In genomic region chr3:128016502-128016901, GRCh38 we compare ENCODE assay signal across 33 cellular contexts. TPM values are rescaled to one million over a fixed set of nuclear protein-coding genes. Genes with fewer than 3 reads are reported as not detected.
DNase-seq lines count a peak whose midpoint lies in the region; ATAC-seq, FAIRE-seq and TF ChIP-seq lines count a peak whose summit lies in the region.
"Had no signal": no experiment of that assay in that cellular context is flagged by ENCODE, and none has a peak within 500 bp of the region (broad histone marks: within the 10 kb centered on the region; RNA-seq: fewer than 3 reads in every experiment).

No MANE protein-coding gene starts in this region.

- TF ChIP-seq CTCF in HEK293 (tag by site-specific recombination; IDR thresholded peaks at IDR 0.05) (no peak), K562 (IDR thresholded peaks at IDR 0.05 in 2 of 3, conservative IDR thresholded peaks at IDR 0.05 in 1 of 3; ENCODE audit: insufficient read depth in 2 of 3, low read depth in 1 of 3, low read length in 3 of 3) (no peak), WERI-Rb-1 (IDR thresholded peaks at IDR 0.05; ENCODE audit: low read depth, low read length) (no peak), spleen (IDR thresholded peaks at IDR 0.05 in 8 of 11, conservative IDR thresholded peaks at IDR 0.05 in 3 of 11) (no peak)

- TF ChIP-seq EP300 in K562 (IDR thresholded peaks at IDR 0.05; ENCODE audit: low read length) = no peak

- CTCF ChIA-PET in HEK293 (lab: Yijun Ruan, JAX) = interaction anchor here (0.6 kb wide), 2 partner anchors 19 to 37 kb away, joined by 3 read pairs; no protein-coding TSS in a partner anchor
- CTCF ChIA-PET in K562 (lab: Yijun Ruan, JAX; ENCODE audit: low intra/inter-chr PET ratio) = no interaction called here

- H3K9me1 ChIP-seq in K562 (ENCODE audit: control insufficient read depth, insufficient read depth, low read length) = no peaks in the 10 kb centered on the region

- no peak for TF ChIP-seq RAD21 in K562 (CRISPR knock-in tag; conservative IDR thresholded peaks at IDR 0.05 in 1 of 2, IDR thresholded peaks at IDR 0.05 in 1 of 2)

- intact Hi-C loops in K562 (cut with micrococcal nuclease) (no loop called here), spleen (cut with DNase I; ENCODE audit: low total_unique reads) (no loop called here)

- TF ChIP-seq POLR2A in K562 (conservative IDR thresholded peaks at IDR 0.05) = no peak
- TF ChIP-seq POLR2A in spleen (IDR thresholded peaks at IDR 0.05) = no peak

- DNase-seq in DMS 273 (lab: John Stamatoyannopoulos, UW; ENCODE audit: unreplicated experiment) (peak; percentile 30), DMS 273 treated with DMSO at 0.1 percent for 48 hours (lab: John Stamatoyannopoulos, UW) (no peak), OCI-M1 (lab: John Stamatoyannopoulos, UW) (peak; percentile 23), K562 (ENCODE audit: extremely low read depth in 1 of 4, low spot score in 3 of 4) (no peak), WERI-Rb-1 (no peak), NCI-H82 (lab: John Stamatoyannopoulos, UW) (no peak), spleen (no peak)
- DNase-seq: 8988T; ACHN; AML-193; BE2C; C1 segment of cervical spinal cord; Caco-2; Calu3; CD4-positive, alpha-beta memory T cell; CD4-positive, alpha-beta T cell; CD4-positive, CD25-positive, alpha-beta regulatory T cell; CD8-positive, alpha-beta memory T cell; CD8-positive, alpha-beta T cell; COR-L47; DMS153; DMS53; DMS79; DMS79 treated with DMSO at 0.1 percent for 48 hours; DND-41; EL had no signal

- H3K9me3 ChIP-seq in HEK293 (ENCODE audit: control insufficient read depth, insufficient read depth, low read depth, low read length) (no peaks in the 10 kb centered on the region), K562 (replicated peaks; ENCODE audit: control insufficient read depth, insufficient read depth, low read depth, low read length) (no peaks in the 10 kb centered on the region), WERI-Rb-1 (ENCODE audit: severe bottlenecking) (peaks cover 2% of the 10 kb centered on the region), spleen (no peaks in the 10 kb centered on the region)
- H3K9me3 ChIP-seq: A549, BE2C had no signal

- BruUV-seq in K562 (replicated peaks; lab: Mats Ljungman, UMichigan) = no TSS peak

- H2AFZ ChIP-seq in K562 (ENCODE audit: low read depth, low read length) = no peak overlapping the region

- no peak for FAIRE-seq in K562 (lab: Jason Lieb, UNC)
- FAIRE-seq: A549, D721Med had no signal

- no peak overlapping the region for H3K4me2 ChIP-seq in K562 (ENCODE audit: insufficient read depth, low read length)
- H3K4me2 ChIP-seq: A549; BLaER1; BLaER1 treated with 17β-estradiol and CSF1 and Interleukin-3, amounts not matched to agents 10 nM and 100 nM had no signal

- no peak for ATAC-seq in K562
- ATAC-seq: A549; CD8-positive, alpha-beta T cell had no signal

- no peaks in the 10 kb centered on the region for H3K36me3 ChIP-seq in HEK293 (ENCODE audit: control insufficient read depth in 2 of 2, insufficient read depth in 1 of 2, low read length in 2 of 2)
- no peaks in the 10 kb centered on the region for H3K36me3 ChIP-seq in K562 (ENCODE audit: control insufficient read depth, insufficient read depth, low read length)
- H3K36me3 ChIP-seq in WERI-Rb-1 = no peaks in the 10 kb centered on the region
- H3K36me3 ChIP-seq in spleen = no peaks in the 10 kb centered on the region
- H3K36me3 ChIP-seq: BE2C; BLaER1; BLaER1 treated with 17β-estradiol and CSF1 and Interleukin-3, amounts not matched to agents 10 nM and 100 nM had no signal

- H3K79me2 ChIP-seq in K562 (ENCODE audit: control insufficient read depth, insufficient read depth, low read length) = no peaks in the 10 kb centered on the region

- H3K27ac ChIP-seq in HEK293 (ENCODE audit: extremely low read depth, low read depth, low read length) = no peak overlapping the region
- no peak overlapping the region for H3K27ac ChIP-seq in K562 (ENCODE audit: extremely low read depth, low read depth, low read length)
- no peak overlapping the region for H3K27ac ChIP-seq in WERI-Rb-1
- H3K27ac ChIP-seq in spleen = no peak overlapping the region
- H3K27ac ChIP-seq: 22Rv1; A549; BLaER1; BLaER1 treated with 17β-estradiol and CSF1 and Interleukin-3, amounts not matched to agents 10 nM and 100 nM; C4-2B had no signal

- H4K20me1 ChIP-seq in K562 (replicated peaks; ENCODE audit: control insufficient read depth, insufficient read depth, low read length) = no peaks in the 10 kb centered on the region
- H4K20me1 ChIP-seq: BLaER1; BLaER1 treated with 17β-estradiol and CSF1 and Interleukin-3, amounts not matched to agents 10 nM and 100 nM had no signal

- H3K9ac ChIP-seq in K562 (ENCODE audit: insufficient read depth in 1 of 2, low read depth in 2 of 2, low read length in 2 of 2) = no peak overlapping the region
- H3K9ac ChIP-seq: BLaER1; BLaER1 treated with 17β-estradiol and CSF1 and Interleukin-3, amounts not matched to agents 10 nM and 100 nM had no signal

- in situ Hi-C loops in K562 (cut with MboI) = no loop called here

- POLR2A ChIA-PET in HEK293 (lab: Yijun Ruan, JAX) = interaction anchor here (0.7 kb wide), 1 partner anchor 32 kb away, joined by 6 read pairs; no protein-coding TSS in a partner anchor
- POLR2A ChIA-PET in K562 (lab: Yijun Ruan, JAX) = no interaction called here

- H3K4me1 ChIP-seq in HEK293 (ENCODE audit: control insufficient read depth, insufficient read depth, low read length) (no peaks in the 10 kb centered on the region), K562 (replicated peaks in 1 of 2; ENCODE audit: control insufficient read depth in 2 of 2, insufficient read depth in 2 of 2, low read length in 2 of 2) (peaks cover 0 to 2% of the 10 kb centered on the region in 2 experiments; a peak in 2 of 5 replicates), spleen (no peaks in the 10 kb centered on the region)
- H3K4me1 ChIP-seq: BE2C; BLaER1; BLaER1 treated with 17β-estradiol and CSF1 and Interleukin-3, amounts not matched to agents 10 nM and 100 nM; Caco-2 had no signal

- H3K4me3 ChIP-seq in HEK293 (ENCODE audit: low read depth, low read length) (no peak overlapping the region), K562 (no peak overlapping the region), WERI-Rb-1 (ENCODE audit: low read depth, low read length) (no peak overlapping the region), spleen (no peak overlapping the region)
- H3K4me3 ChIP-seq: A549; BLaER1; BLaER1 treated with 17β-estradiol and CSF1 and Interleukin-3, amounts not matched to agents 10 nM and 100 nM had no signal

- H3K27me3 ChIP-seq in K562 (ENCODE audit: control insufficient read depth in 2 of 2, insufficient read depth in 2 of 2, low read length in 2 of 2) (no peaks in the 10 kb centered on the region; a peak in 3 of 5 replicates), WERI-Rb-1 (ENCODE audit: insufficient read depth, low read depth, severe bottlenecking) (no peaks in the 10 kb centered on the region), spleen (replicated peaks in 1 of 7) (peaks cover 0 to 8% (median 0%) of the 10 kb centered on the region in 7 donors)
- H3K27me3 ChIP-seq: BE2C; BLaER1; BLaER1 treated with 17β-estradiol and CSF1 and Interleukin-3, amounts not matched to agents 10 nM and 100 nM had no signal

- WGBS in K562 (ENCODE audit: insufficient coverage, low coverage, missing lambda C conversion rate) = 0% methylated on average over 1 of the region's 1 CpG
- 82 to 96% (median 90%) methylated on average over 1 of the region's 1 CpG for WGBS in spleen, 5 donors

TF ChIP-seq in HEK293, 187 proteins besides CTCF, POLR2A, EP300 and RAD21 (continues in another document):
- TF ChIP-seq PRDM1 (tag by site-specific recombination; IDR thresholded peaks at IDR 0.05) = peak; percentile 40; the same call in 1 of the 2 replicates
- peak; percentile 97 for TF ChIP-seq SETDB1 (IDR thresholded peaks at IDR 0.05; ENCODE audit: insufficient read length, low read length)
- TF ChIP-seq TRIM28 (IDR thresholded peaks at IDR 0.05; ENCODE audit: borderline replicate concordance, low read length) = peak; percentile 94
- TF ChIP-seq SP3 (tag by site-specific recombination; IDR thresholded peaks at IDR 0.05) = no peak
- TF ChIP-seq ZNF830 (tag by site-specific recombination; IDR thresholded peaks at IDR 0.05; ENCODE audit: low read depth) = no peak
- TF ChIP-seq ZFP69B (tag by site-specific recombination; IDR thresholded peaks at IDR 0.05) = no peak
- no peak for TF ChIP-seq REPIN1 (tag by site-specific recombination; IDR thresholded peaks at IDR 0.05; ENCODE audit: low read depth)
- TF ChIP-seq ZNF324 (tag by site-specific recombination; IDR thresholded peaks at IDR 0.05) = no peak

TF ChIP-seq in K562, 482 proteins besides CTCF, POLR2A, EP300 and RAD21:
- TF ChIP-seq ZFP36 (IDR thresholded peaks at IDR 0.05; ENCODE audit: low read depth, low read length, partially characterized antibody) (peak; percentile 22), RBBP5 (IDR thresholded peaks at IDR 0.05; ENCODE audit: borderline replicate concordance, insufficient read depth, low read length, poor library complexity, severe bottlenecking) (no peak)

RNA-seq across cellular contexts. Expression of gene SEC61A1, which starts 35.7 kb away (rescaled TPM):
- total RNA-seq in K562 (2011; cell fraction: chromatin; rRNA removed; ENCODE audit: low replicate concordance) = 177 and 213 TPM in 2 replicates
- 209 and 221 TPM in 2 replicates for total RNA-seq in K562 (2011; cell fraction: nucleolus; rRNA removed)
- total RNA-seq in K562 (2011; cell fraction: nucleoplasm; rRNA removed) = 193 and 199 TPM in 2 replicates
- 79.1 and 105 TPM in 2 replicates for total RNA-seq in K562 (2014; rRNA removed)
- total RNA-seq in K562 (2014; rRNA removed; fragmentation: Illumina TruSeq; extraction: Trizol) = 69.1 and 72.5 TPM in 2 replicates
- total RNA-seq in K562 (2015; rRNA removed; fragmentation: Illumina TruSeq; extraction: Trizol) = 97.5 and 98.2 TPM in 2 replicates
- 112 and 113 TPM in 2 replicates for total RNA-seq in K562 (2021)
- polyA plus RNA-seq in K562 (2011; rRNA removed) = 137 and 140 TPM in 2 replicates
- 138 and 154 TPM in 2 replicates for polyA plus RNA-seq in K562 (2011; cell fraction: cytosol; rRNA removed)
- 101 and 119 TPM in 2 replicates for polyA plus RNA-seq in K562 (2011; cell fraction: nucleus; rRNA removed)
- polyA plus RNA-seq in K562 (2012) = 84.1 and 153 TPM in 2 replicates
- polyA plus RNA-seq in K562 (2014; fragmentation: Illumina TruSeq; extraction: Trizol) = 101 and 109 TPM in 2 replicates
- 1 to 10 TPM; 1.9 to 5.1 TPM for polyA plus RNA-seq in K562 (2014; fragmentation: Nextera tagmentation; extraction: Ambion mirVana)
- 76.4 and 97.8 TPM in 2 replicates for polyA plus RNA-seq in K562 (2014; rRNA removed)
- polyA minus RNA-seq in K562 (2011; rRNA and poly(A)+ RNA removed) = 167 and 193 TPM in 2 replicates
- polyA minus RNA-seq in K562 (2011; cell fraction: cytosol; rRNA and poly(A)+ RNA removed) = 80.9 and 97.1 TPM in 2 replicates
- polyA minus RNA-seq in K562 (2011; cell fraction: nucleus; rRNA and poly(A)+ RNA removed) = 37.3 and 56.3 TPM in 2 replicates
- total RNA-seq in spleen = 100 to 1,000 TPM; 104 to 136 (median 122) TPM
- polyA plus RNA-seq in spleen = 10 to 100 TPM; 49.0 to 66.0 (median 51.2) TPM

Comparison
In these comparisons a context has a peak if more than half of its experiments do, and no peak if none do; other contexts are left out.
1. DNase-seq: peak in DMS 273 (single experiment) and OCI-M1 (single experiment); none in DMS 273 treated with DMSO at 0.1 percent for 48 hours (single experiment), K562 (0 of 4), WERI-Rb-1 (single experiment), NCI-H82 (single experiment) and spleen (single experiment).